In the genomic region with DNA sequence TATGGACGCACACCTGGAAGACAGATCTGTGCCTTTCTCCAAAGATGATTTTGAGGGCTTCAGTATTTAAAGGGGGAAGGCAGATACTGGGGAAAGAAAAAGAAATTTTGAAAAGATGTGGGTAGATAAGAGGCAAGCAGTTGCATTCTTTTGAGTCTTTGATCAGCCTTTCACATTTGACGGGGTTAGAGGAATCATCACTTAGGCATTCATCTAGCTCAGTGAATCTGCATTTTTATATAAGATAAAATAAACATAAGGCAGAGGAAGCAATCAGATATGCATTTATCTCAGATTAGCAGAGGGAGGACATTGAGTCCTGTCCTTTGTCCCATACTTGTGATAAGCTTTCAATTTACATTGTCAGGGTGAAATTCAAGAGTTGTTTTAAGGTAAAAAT, we compare ENCODE assay signal across 16 cellular contexts.
DNase-seq lines count a peak whose midpoint lies in the region; ATAC-seq and TF ChIP-seq lines count a peak whose summit lies in the region.
"Had no signal": no experiment of that assay in that cellular context is flagged by ENCODE, and none has a peak within 500 bp of the region (broad histone marks: within the 10 kb centered on the region; RNA-seq: fewer than 3 reads in every experiment).

No MANE protein-coding gene starts in this region.

- no peaks in the 10 kb centered on the region for H3K36me3 ChIP-seq in upper lobe of left lung

- H3K4me1 Mint-ChIP-seq in WTC11 (peaks cover 80% of the 10 kb centered on the region), glutamatergic neuron (ENCODE audit: low read depth, unreplicated experiment) (peaks cover 9% of the 10 kb centered on the region)
- H3K4me1 Mint-ChIP-seq: IgD-negative memory B cell, memory B cell had no signal

- 71 to 74% methylated on average over 2 of the region's 2 CpGs for WGBS in upper lobe of left lung, 2 donors

- TF ChIP-seq POLR2A in upper lobe of left lung (IDR thresholded peaks at IDR 0.05) = no peak

- H3K27ac Mint-ChIP-seq in WTC11 = peak overlapping the region; percentile 92
- peak overlapping the region; percentile 57 for H3K27ac Mint-ChIP-seq in glutamatergic neuron (ENCODE audit: unreplicated experiment)
- H3K27ac Mint-ChIP-seq: activated CD8-positive, alpha-beta memory T cell treated with anti-CD3 and anti-CD28 coated beads, Interleukin-2, amount 10 ng/mL, durations not matched to agents 7 days and 5 days; IgD-negative memory B cell; memory B cell had no signal

- DNase-seq in HS-5 (ENCODE audit: low read depth) (peak; percentile 41), WTC11 (ENCODE audit: low spot score) (no peak), glutamatergic neuron (no peak), Ammon's horn (ENCODE audit: low spot score) (no peak), upper lobe of left lung (no peak), Kasumi-1 (lab: John Stamatoyannopoulos, UW) (no peak)
- DNase-seq: activated CD8-positive, alpha-beta memory T cell treated with anti-CD3 and anti-CD28 coated beads, Interleukin-2, amount 10 ng/mL, durations not matched to agents 7 days and 5 days; activated effector memory CD4-positive, alpha-beta T cell treated with Interleukin-2 at 50 U/mL for 16 hours; amygdala; NCI-H2081 treated with DMSO at 0.1 percent for 48 hours; NCI-H524 treated with DMSO at 0.1 percent for 48 hours; psoas muscle had no signal

- H3K36me3 Mint-ChIP-seq in WTC11 = peaks cover 27% of the 10 kb centered on the region
- no peaks in the 10 kb centered on the region for H3K36me3 Mint-ChIP-seq in glutamatergic neuron (ENCODE audit: unreplicated experiment)
- H3K36me3 Mint-ChIP-seq: activated CD8-positive, alpha-beta memory T cell treated with anti-CD3 and anti-CD28 coated beads, Interleukin-2, amount 10 ng/mL, durations not matched to agents 7 days and 5 days; IgD-negative memory B cell; memory B cell had no signal

- TF ChIP-seq CTCF in WTC11 (IDR thresholded peaks at IDR 0.05) (no peak), glutamatergic neuron (IDR thresholded peaks at IDR 0.05; ENCODE audit: partially characterized antibody, unreplicated experiment) (no peak), upper lobe of left lung (IDR thresholded peaks at IDR 0.05) (no peak)

- no peaks in the 10 kb centered on the region for H3K27me3 ChIP-seq in upper lobe of left lung

- no peaks in the 10 kb centered on the region for H3K4me1 ChIP-seq in upper lobe of left lung
- H3K4me1 ChIP-seq: psoas muscle had no signal

- H3K27me3 Mint-ChIP-seq in WTC11 (ENCODE audit: low read depth) = peaks cover 2% of the 10 kb centered on the region; the same call in 1 of the 2 replicates
- H3K27me3 Mint-ChIP-seq in glutamatergic neuron (ENCODE audit: unreplicated experiment) = no peaks in the 10 kb centered on the region

- ATAC-seq in WTC11 = no peak
- ATAC-seq in upper lobe of left lung (ENCODE audit: low FRiP score in 2 of 2) = no peak
- no peak for ATAC-seq in GM19452 (IDR thresholded peaks at IDR 0.05; ENCODE audit: unreplicated experiment)
- ATAC-seq: activated CD8-positive, alpha-beta memory T cell treated with anti-CD3 and anti-CD28 coated beads, Interleukin-2, amount 10 ng/mL, durations not matched to agents 7 days and 5 days; psoas muscle had no signal

- POLR2A ChIA-PET in WTC11 (lab: Charles Lee) = no interaction called here

- peaks cover 26% of the 10 kb centered on the region for H3K9me3 Mint-ChIP-seq in WTC11
- peaks cover 3% of the 10 kb centered on the region for H3K9me3 Mint-ChIP-seq in glutamatergic neuron (ENCODE audit: unreplicated experiment)
- H3K9me3 Mint-ChIP-seq: memory B cell had no signal

- H3K4me3 Mint-ChIP-seq in WTC11 (peak overlapping the region; percentile 18), glutamatergic neuron (ENCODE audit: unreplicated experiment) (no peak overlapping the region)
- H3K4me3 Mint-ChIP-seq: activated CD8-positive, alpha-beta memory T cell treated with anti-CD3 and anti-CD28 coated beads, Interleukin-2, amount 10 ng/mL, durations not matched to agents 7 days and 5 days; IgD-negative memory B cell; memory B cell had no signal

- H3K27ac ChIP-seq in upper lobe of left lung = no peak overlapping the region
- H3K27ac ChIP-seq: C4-2B, psoas muscle had no signal

- no peak for TF ChIP-seq EP300 in upper lobe of left lung (IDR thresholded peaks at IDR 0.05)

- CTCF ChIA-PET in WTC11 (lab: Charles Lee) = no interaction called here

- H3K9me3 ChIP-seq in upper lobe of left lung = no peaks in the 10 kb centered on the region
- H3K9me3 ChIP-seq: psoas muscle had no signal

- H3K4me3 ChIP-seq in upper lobe of left lung = no peak overlapping the region
- H3K4me3 ChIP-seq: psoas muscle had no signal

TF ChIP-seq in WTC11, 78 proteins besides CTCF, POLR2A, EP300 and RAD21:
- no peak for TF ChIP-seq NFYB (CRISPR knock-in tag; conservative IDR thresholded peaks at IDR 0.05; ENCODE audit: low read depth)
